10 cellular contexts compared by ENCODE assay signal in the genomic region with DNA sequence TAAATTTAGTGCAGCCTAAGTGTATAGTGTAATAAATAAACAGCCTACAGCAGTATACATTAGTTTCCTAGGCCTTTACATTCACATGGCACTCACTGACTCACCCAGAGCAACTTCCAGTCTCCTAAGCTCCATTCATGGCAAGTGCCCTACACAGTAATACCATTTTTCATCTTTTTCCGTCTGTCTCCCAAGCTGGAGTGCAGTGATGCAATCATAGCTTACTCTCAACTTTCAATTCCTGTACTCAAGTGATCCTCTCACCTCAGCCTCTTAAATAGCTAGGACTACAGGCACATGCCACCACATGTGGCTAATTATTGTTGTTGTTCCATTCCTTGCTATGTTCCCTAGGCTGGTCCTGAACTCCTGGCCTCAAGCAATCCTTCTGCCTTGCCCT. TPM values are rescaled to one million over a fixed set of nuclear protein-coding genes. Genes with fewer than 3 reads are reported as not detected.
DNase-seq lines count a peak whose midpoint lies in the region; ATAC-seq and TF ChIP-seq lines count a peak whose summit lies in the region.
"Had no signal": no experiment of that assay in that cellular context is flagged by ENCODE, and none has a peak within 500 bp of the region (broad histone marks: within the 10 kb centered on the region; RNA-seq: fewer than 3 reads in every experiment).

No MANE protein-coding gene starts in this region.

- H3K4ac ChIP-seq in IMR-90 (ENCODE audit: low read depth, low read length): peak overlapping the region; percentile 41; the same call in 1 of the 2 replicates

- H3K27me3 ChIP-seq in IMR-90 (ENCODE audit: control insufficient read depth, insufficient read depth, low read length) (no peaks in the 10 kb centered on the region), mammary epithelial cell (ENCODE audit: insufficient read depth, low read length) (no peaks in the 10 kb centered on the region)

- no CpG with 5 or more reads among the region's 1 CpG for whole genome bisulfite sequencing in IMR-90 (ENCODE audit: extremely low coverage in 2 of 2, insufficient read length in 1 of 2), 2 experiments
- 86% methylated on average over 1 of the region's 1 CpG for WGBS in mammary epithelial cell (ENCODE audit: low coverage, missing lambda C conversion rate)

- no peak overlapping the region for H3K18ac ChIP-seq in IMR-90 (ENCODE audit: low read depth, low read length)

- H3K4me1 ChIP-seq in IMR-90 (ENCODE audit: control insufficient read depth, insufficient read depth, low read length): peaks cover 6% of the 10 kb centered on the region
- H3K4me1 ChIP-seq in mammary epithelial cell (ENCODE audit: insufficient read depth, low read length): no peaks in the 10 kb centered on the region

- no peak overlapping the region for H2AK9ac ChIP-seq in IMR-90 (replicated peaks; ENCODE audit: low read depth, low read length, poor library complexity)

- peak overlapping the region; percentile 79; the same call in 1 of the 2 replicates for H3K23ac ChIP-seq in IMR-90 (ENCODE audit: low read depth, low read length)

- CTCF ChIA-PET in IMR-90 (lab: Yijun Ruan, JAX) (no interaction called here), mammary epithelial cell (lab: Charles Lee; ENCODE audit: low non-redundant PET) (no interaction called here)

- H3K36me3 ChIP-seq in IMR-90 (ENCODE audit: control insufficient read depth, insufficient read depth, low read length) (no peaks in the 10 kb centered on the region; the same call in 1 of the 2 replicates), mammary epithelial cell (ENCODE audit: insufficient read depth, low read length) (no peaks in the 10 kb centered on the region)

- H2BK120ac ChIP-seq in IMR-90 (ENCODE audit: low read depth, low read length): no peak overlapping the region

- H3K9me1 ChIP-seq in IMR-90 (ENCODE audit: insufficient read depth, low read length): peaks cover 6% of the 10 kb centered on the region

- TF ChIP-seq CTCF in IMR-90 (conservative IDR thresholded peaks at IDR 0.05; ENCODE audit: low read depth, low read length) (no peak), mammary epithelial cell (conservative IDR thresholded peaks at IDR 0.05 in 1 of 2, IDR thresholded peaks at IDR 0.05 in 1 of 2; ENCODE audit: extremely low read depth in 1 of 2, insufficient read depth in 1 of 2, low read depth in 1 of 2, low read length in 2 of 2) (no peak)

- no peak overlapping the region for H3K14ac ChIP-seq in IMR-90 (replicated peaks; ENCODE audit: low read depth, low read length)

- H3K56ac ChIP-seq in IMR-90 (ENCODE audit: extremely low read depth, insufficient read depth, low read length): no peak overlapping the region

- dilution Hi-C loops in IMR-90 (cut with HindIII; ENCODE audit: low sequenced_read_pairs, unreplicated experiment) (no loop called here), mammary epithelial cell (cut with HindIII; ENCODE audit: low sequenced_read_pairs) (no loop called here)

- peak; percentile 54 for ATAC-seq in IMR-90 (ENCODE audit: low read depth)

- H4K5ac ChIP-seq in IMR-90 (ENCODE audit: low read depth, low read length): no peak overlapping the region

- H3K9ac ChIP-seq in IMR-90 (ENCODE audit: low read depth, low read length) (no peak overlapping the region), mammary epithelial cell (ENCODE audit: insufficient read depth, low read length) (no peak overlapping the region)

- H3K4me2 ChIP-seq in IMR-90 (ENCODE audit: low read depth, low read length) (no peak overlapping the region), mammary epithelial cell (ENCODE audit: insufficient read depth, low read depth, low read length) (no peak overlapping the region)

- H2BK15ac ChIP-seq in IMR-90 (ENCODE audit: low read depth, low read length): no peak overlapping the region

- DNase-seq in EH (ENCODE audit: low read depth) (peak; percentile 13), IMR-90 (peak; percentile 53), mammary epithelial cell (peak; percentile 7), medulla oblongata (ENCODE audit: extremely low spot score) (peak; percentile 14), NCI-H2029 (lab: John Stamatoyannopoulos, UW) (no peak), NCI-H1092 treated with DMSO at 0.1 percent for 48 hours (lab: John Stamatoyannopoulos, UW) (no peak), NCI-H226 (no peak), NCI-H446 (lab: John Stamatoyannopoulos, UW) (no peak)
- DNase-seq: stimulated activated CD4-positive, alpha-beta T cell treated with anti-CD3 and anti-CD28 coated beads, Interleukin-4, amount 100 ng/mL, for 1 hour had no signal

- POLR2A ChIA-PET in IMR-90 (lab: Charles Lee; ENCODE audit: unreplicated experiment): no interaction called here

- no peak for TF ChIP-seq RAD21 in IMR-90 (IDR thresholded peaks at IDR 0.05; ENCODE audit: low read length)

- peak overlapping the region; percentile 41; the same call in 1 of the 2 replicates for H4K91ac ChIP-seq in IMR-90 (ENCODE audit: insufficient read depth, low read depth, low read length)

- peak overlapping the region; percentile 52; the same call in 1 of the 2 replicates for H2AK5ac ChIP-seq in IMR-90 (ENCODE audit: low read depth, low read length)

- H3K4me3 ChIP-seq in IMR-90 (ENCODE audit: insufficient read depth, low read depth, low read length): no peak overlapping the region
- no peak overlapping the region for H3K4me3 ChIP-seq in mammary epithelial cell (replicated peaks in 1 of 3; ENCODE audit: insufficient read depth in 1 of 3, low read depth in 2 of 3, low read length in 3 of 3)

- H3K27ac ChIP-seq in IMR-90 (ENCODE audit: insufficient read depth, low read length) (no peak overlapping the region), mammary epithelial cell (ENCODE audit: insufficient read depth, low read depth, low read length) (no peak overlapping the region)
- H3K27ac ChIP-seq: HL-60 had no signal

- H3K79me1 ChIP-seq in IMR-90 (ENCODE audit: low read depth in 1 of 2, low read length in 2 of 2): peaks cover 13 to 54% of the 10 kb centered on the region in 2 experiments; a peak in 3 of 4 replicates

- H2BK5ac ChIP-seq in IMR-90 (ENCODE audit: low read depth, low read length, poor library complexity, severe bottlenecking): peak overlapping the region; percentile 38

- TF ChIP-seq POLR2A in IMR-90 (IDR thresholded peaks at IDR 0.05; ENCODE audit: low read depth, low read length): no peak

- in situ Hi-C loops in IMR-90 (cut with MboI; ENCODE audit: low sequenced_read_pairs): no loop called here
- in situ Hi-C loops in mammary epithelial cell (cut with MboI; ENCODE audit: low sequenced_read_pairs in 2 of 2): no loop called here

- intact Hi-C loops in IMR-90 (cut with micrococcal nuclease) (no loop called here), mammary epithelial cell (cut with micrococcal nuclease) (no loop called here)

- no peak overlapping the region for H2BK20ac ChIP-seq in IMR-90 (ENCODE audit: low read depth, low read length)

- no peaks in the 10 kb centered on the region for H3K9me3 ChIP-seq in IMR-90 (ENCODE audit: control insufficient read depth, insufficient read depth, low read length)
- H3K9me3 ChIP-seq in mammary epithelial cell (replicated peaks; ENCODE audit: insufficient read depth, low read length): no peaks in the 10 kb centered on the region

- peak overlapping the region in 1 of 2 experiments; percentile 46; a peak in 1 of 4 replicates for H4K8ac ChIP-seq in IMR-90 (ENCODE audit: low read depth in 2 of 2, low read length in 2 of 2)

- BruUV-seq in IMR-90 (replicated peaks; lab: Mats Ljungman, UMichigan) (no TSS peak), mammary epithelial cell (replicated peaks; lab: Mats Ljungman, UMichigan) (no TSS peak)

- no peak overlapping the region for H2AFZ ChIP-seq in IMR-90 (replicated peaks; ENCODE audit: low read length, poor library complexity)
- no peak overlapping the region for H2AFZ ChIP-seq in mammary epithelial cell (ENCODE audit: low read depth, low read length)

- H3K79me2 ChIP-seq in mammary epithelial cell (ENCODE audit: insufficient read depth, low read length): peaks cover 15% of the 10 kb centered on the region

- H4K20me1 ChIP-seq in IMR-90 (ENCODE audit: insufficient read depth, low read length) (peaks cover 18% of the 10 kb centered on the region; the same call in 1 of the 2 replicates), mammary epithelial cell (ENCODE audit: insufficient read depth, low read length) (peaks cover 2% of the 10 kb centered on the region)

TF ChIP-seq in IMR-90, 13 proteins besides CTCF, POLR2A, EP300 and RAD21:
- TF ChIP-seq, protein P1, sequence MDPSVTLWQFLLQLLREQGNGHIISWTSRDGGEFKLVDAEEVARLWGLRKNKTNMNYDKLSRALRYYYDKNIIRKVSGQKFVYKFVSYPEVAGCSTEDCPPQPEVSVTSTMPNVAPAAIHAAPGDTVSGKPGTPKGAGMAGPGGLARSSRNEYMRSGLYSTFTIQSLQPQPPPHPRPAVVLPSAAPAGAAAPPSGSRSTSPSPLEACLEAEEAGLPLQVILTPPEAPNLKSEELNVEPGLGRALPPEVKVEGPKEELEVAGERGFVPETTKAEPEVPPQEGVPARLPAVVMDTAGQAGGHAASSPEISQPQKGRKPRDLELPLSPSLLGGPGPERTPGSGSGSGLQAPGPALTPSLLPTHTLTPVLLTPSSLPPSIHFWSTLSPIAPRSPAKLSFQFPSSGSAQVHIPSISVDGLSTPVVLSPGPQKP (IDR thresholded peaks at IDR 0.05; ENCODE audit: borderline replicate concordance, low read depth, low read length): no peak
- no peak for TF ChIP-seq RFX5 (IDR thresholded peaks at IDR 0.05; ENCODE audit: low read depth, low read length)
- TF ChIP-seq CEBPB (IDR thresholded peaks at IDR 0.05; ENCODE audit: low read depth, low read length): peak; percentile 88
- no peak for TF ChIP-seq MXI1 (IDR thresholded peaks at IDR 0.05; ENCODE audit: borderline replicate concordance, low read depth, low read length)
- TF ChIP-seq MAFK (IDR thresholded peaks at IDR 0.05; ENCODE audit: low read depth, low read length): no peak
- no peak for TF ChIP-seq RCOR1 (IDR thresholded peaks at IDR 0.05; ENCODE audit: insufficient replicate concordance, low read length)
- TF ChIP-seq CHD1 (IDR thresholded peaks at IDR 0.05; ENCODE audit: low read depth, low read length): no peak

RNA-seq across cellular contexts. Expression of gene FCHSD2, which starts 54.4 kb away (rescaled TPM):
- total RNA-seq in IMR-90 (2012; rRNA removed): 5.9 and 8.9 TPM in 2 replicates
- 16.6 and 18.7 TPM in 2 replicates for polyA plus RNA-seq in IMR-90 (2012; rRNA removed)
- polyA plus RNA-seq in IMR-90 (2012; cell fraction: cytosol; rRNA removed): 6.0 and 7.2 TPM in 2 replicates
- polyA plus RNA-seq in IMR-90 (2012; cell fraction: nucleus; rRNA removed; ENCODE audit: low replicate concordance): 11.2 and 40.5 TPM in 2 replicates
- 10 to 100 TPM in 1 of 2 donors, 1 to 10 TPM in 1; 6.0 to 37.2 TPM for total RNA-seq in mammary epithelial cell
- 11.7 TPM for polyA plus RNA-seq in mammary epithelial cell
- 9.5 TPM for polyA minus RNA-seq in mammary epithelial cell

Comparison
In these comparisons a context has a peak if more than half of its experiments do, and no peak if none do; other contexts are left out.
1. DNase-seq: peak in EH (single experiment), IMR-90 (single experiment), mammary epithelial cell (single experiment) and medulla oblongata (single experiment); none in NCI-H2029 (single experiment), NCI-H1092 treated with DMSO at 0.1 percent for 48 hours (single experiment), NCI-H226 (single experiment) and NCI-H446 (0 of 2).